Comparison of ENCODE assay signal across 8 cellular contexts in the genomic region with DNA sequence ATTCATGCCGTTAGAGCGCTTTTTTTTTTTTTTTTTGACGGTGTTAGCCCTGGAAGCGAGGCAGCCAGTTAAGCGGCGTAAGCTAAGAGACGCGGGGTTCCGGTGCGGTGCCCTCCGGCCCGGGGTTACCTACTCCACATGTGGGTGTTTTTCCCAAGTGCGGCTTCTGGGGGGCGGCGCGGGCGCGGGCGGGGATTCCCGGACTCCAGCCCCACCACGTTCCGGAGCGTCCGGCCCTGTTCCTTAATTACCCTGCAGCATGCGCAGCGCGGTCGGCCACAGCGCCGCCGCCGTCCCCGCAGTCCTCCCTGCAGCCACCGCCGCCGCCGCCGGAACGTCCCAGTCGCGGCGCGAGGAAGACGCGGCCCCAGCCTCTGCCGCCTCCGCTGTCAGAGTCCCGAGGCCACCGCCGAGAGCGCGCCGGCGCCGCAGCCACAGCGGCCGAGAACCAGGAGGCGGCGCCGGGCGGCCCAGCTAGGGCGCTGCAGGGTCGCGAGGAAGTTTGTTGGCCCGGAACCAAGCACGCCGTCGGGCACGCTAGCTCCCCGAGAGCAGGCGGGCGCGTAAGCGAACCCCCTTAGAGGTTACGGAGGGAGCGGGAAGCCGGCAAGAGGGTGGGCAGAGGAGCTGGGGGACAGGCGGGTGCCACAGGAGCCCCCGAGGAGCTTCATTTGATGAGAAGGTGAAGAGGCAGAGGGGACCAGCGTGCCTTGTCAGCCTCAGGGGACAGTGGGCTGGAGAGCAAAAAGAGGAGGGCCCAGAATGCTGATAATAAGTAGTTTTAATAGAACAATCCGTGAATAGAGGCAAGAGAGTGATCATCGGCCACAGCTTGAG. TPM values are rescaled to one million over a fixed set of nuclear protein-coding genes. Genes with fewer than 3 reads are reported as not detected.
DNase-seq lines count a peak whose midpoint lies in the region; FAIRE-seq and TF ChIP-seq lines count a peak whose summit lies in the region.

No MANE protein-coding gene starts in this region.

- WGBS in GM23248 (ENCODE audit: low coverage in 1 of 2, low lambda C conversion rate in 2 of 2, missing lambda C conversion rate in 2 of 2), 2 experiments = 0 to 1% methylated on average over 58 to 82 of the region's 82 CpGs

- H3F3A ChIP-seq in GM23248 (ENCODE audit: insufficient read depth) = no peaks in the 10 kb centered on the region

- H3K27me3 ChIP-seq in GM23248 (replicated peaks; ENCODE audit: insufficient read depth) = peaks cover 24% of the 10 kb centered on the region

- H3K36me3 ChIP-seq in GM23248 (ENCODE audit: low read depth) = no peaks in the 10 kb centered on the region

- in situ Hi-C loops in GM23248 (cut with MboI) = no loop called here

- H4K20me1 ChIP-seq in GM23248 (ENCODE audit: insufficient read depth) = no peaks in the 10 kb centered on the region

- H3K79me2 ChIP-seq in GM23248 (ENCODE audit: insufficient read depth) = no peaks in the 10 kb centered on the region

- H3K9ac ChIP-seq in GM23248 = 0 out of 2 replicates have a peak overlapping the region, but pooled peaks have one; percentile 28

- H2AFZ ChIP-seq in GM23248 = peak overlapping the region; percentile 73

- H3K4me1 ChIP-seq in GM23248 (ENCODE audit: insufficient read depth) = peaks cover 3% of the 10 kb centered on the region; the same call in 1 of the 2 replicates

- no peaks in the 10 kb centered on the region for H3K9me2 ChIP-seq in GM23248 (ENCODE audit: insufficient read depth)

- FAIRE-seq in GM19239 (lab: Jason Lieb, UNC) = no peak

- peak overlapping the region; percentile 70 for H3K4me3 ChIP-seq in GM23248
- peak overlapping the region; percentile 40 for H3K4me3 ChIP-seq in LNCaP clone FGC (ENCODE audit: low read depth, low read length)
- H3K4me3 ChIP-seq in cardiac fibroblast (replicated peaks in 1 of 2; ENCODE audit: low read depth in 2 of 2, low read length in 2 of 2) = peak overlapping the region; percentile 54 to 59

- no peak overlapping the region for H3K27ac ChIP-seq in GM23248

- H3K9me3 ChIP-seq in GM23248 (ENCODE audit: low read depth) = no peaks in the 10 kb centered on the region

- peak overlapping the region; percentile 79 for H3K4me2 ChIP-seq in GM23248 (ENCODE audit: unreplicated experiment)

- DNase-seq in GM10266 (ENCODE audit: extremely low spot score) (peak; percentile 61), GM23248 (peak; percentile 66), LNCaP clone FGC (ENCODE audit: low read depth) (no peak), UCSD-AML1 (lab: John Stamatoyannopoulos, UW; ENCODE audit: unreplicated experiment) (peak; percentile 53), cardiac fibroblast (ENCODE audit: low read depth in 2 of 2) (peak; percentile 28 to 32), left kidney (ENCODE audit: low read depth, low spot score) (peak; percentile 87), GM19239 (ENCODE audit: insufficient read length, low spot score) (no peak)
- DNase-seq in stimulated activated CD4-positive, alpha-beta T cell treated with anti-CD3 and anti-CD28 coated beads, Interleukin-2, amount 100 ng/mL, for 48 hours = peak; percentile 38 to 62

- TF ChIP-seq CTCF in GM10266 (IDR thresholded peaks at IDR 0.05; ENCODE audit: control insufficient read depth, insufficient read depth, low read depth, missing control alignments) (peak; percentile 41), LNCaP clone FGC (IDR thresholded peaks at IDR 0.05; ENCODE audit: control insufficient read depth, extremely low read depth, insufficient read depth) (peak; percentile 31), cardiac fibroblast (IDR thresholded peaks at IDR 0.05; ENCODE audit: low read depth, low read length) (no peak)

RNA-seq across cellular contexts. Expression of gene COL19A1, which starts 0.9 kb away (rescaled TPM):
- total RNA-seq in GM23248 (2014; rRNA removed; shearing (Covaris generic)) = not detected in 2 replicates
- polyA plus RNA-seq in GM23248 (2016; fragmentation: Nextera tagmentation; extraction: Ambion mirVana) = not detected in 2 replicates

Comparison
In these comparisons a context has a peak if more than half of its experiments do, and no peak if none do; other contexts are left out.
1. DNase-seq: peak in GM10266 (single experiment), GM23248 (single experiment), UCSD-AML1 (single experiment), cardiac fibroblast (2 of 2), left kidney (single experiment) and stimulated activated CD4-positive, alpha-beta T cell treated with anti-CD3 and anti-CD28 coated beads, Interleukin-2, amount 100 ng/mL, for 48 hours (2 of 2); none in LNCaP clone FGC (single experiment) and GM19239 (single experiment).
2. Peak in every context shown above with its lines, with median percentiles within 50 percentile points of each other: H3K4me3 ChIP-seq.